ENCODE assay signal across 20 cellular contexts in genomic region chr15:78260489-78260888, GRCh38. TPM values are rescaled to one million over a fixed set of nuclear protein-coding genes. Genes with fewer than 3 reads are reported as not detected.
A peak's percentile ranks its signal among the peaks of the same experiment; 100 is the strongest.
DNase-seq lines count a peak whose midpoint lies in the region; ATAC-seq, FAIRE-seq and TF ChIP-seq lines count a peak whose summit lies in the region.
"Had no signal": no experiment of that assay in that cellular context is flagged by ENCODE, and none has a peak within 500 bp of the region (broad histone marks: within the 10 kb centered on the region; RNA-seq: fewer than 3 reads in every experiment).

No MANE protein-coding gene starts in this region.

- DNase-seq in dorsolateral prefrontal cortex (no peak), neural crest cell (ENCODE audit: low read depth, low spot score) (no peak), small intestine (no peak), HEK293T (ENCODE audit: extremely low spot score) (no peak), ascending aorta (ENCODE audit: low spot score in 2 of 2) (no peak)
- DNase-seq: CD4-positive, CD25-positive, alpha-beta regulatory T cell; DMS79; H9; NCI-H1105; NCI-H146; NCI-H2029; NCI-H226; NCI-H510A treated with DMSO at 0.1 percent for 48 hours; NCI-H748 treated with DMSO at 0.1 percent for 48 hours; SIG-M5; SK-N-SH had no signal

- CTCF ChIA-PET in HEK293T (lab: Yijun Ruan, JAX): interaction anchor here (0.8 kb wide), 1 partner anchor 39 kb away, joined by 3 read pairs; the partner anchor contains the start of gene SKIC8

- peaks cover 32% of the 10 kb centered on the region for H3K4me1 Mint-ChIP-seq in neural crest cell

- WGBS in small intestine, 3 donors: 62 to 67% (median 64%) methylated on average over 2 of the region's 2 CpGs

- H3K36me3 ChIP-seq in small intestine (ENCODE audit: control insufficient read depth in 2 of 2, insufficient read depth in 2 of 2, low read length in 2 of 2) (no peaks in the 10 kb centered on the region), ascending aorta (no peaks in the 10 kb centered on the region)

- H3K27me3 ChIP-seq in dorsolateral prefrontal cortex: no peaks in the 10 kb centered on the region
- no peaks in the 10 kb centered on the region for H3K27me3 ChIP-seq in small intestine (ENCODE audit: control insufficient read depth in 2 of 2, insufficient read depth in 2 of 2, low read length in 2 of 2)
- H3K27me3 ChIP-seq in ascending aorta: no peaks in the 10 kb centered on the region

- no peaks in the 10 kb centered on the region for H3K9me3 Mint-ChIP-seq in neural crest cell
- H3K9me3 Mint-ChIP-seq: H9 had no signal

- no peaks in the 10 kb centered on the region for H3K9me3 ChIP-seq in small intestine (ENCODE audit: control insufficient read depth, low read depth)
- no peaks in the 10 kb centered on the region for H3K9me3 ChIP-seq in ascending aorta
- H3K9me3 ChIP-seq: SK-N-SH had no signal

- no peak for ATAC-seq in HG03439 (IDR thresholded peaks at IDR 0.05; ENCODE audit: unreplicated experiment)

- H3K4me1 ChIP-seq in small intestine (ENCODE audit: control insufficient read depth in 2 of 2, insufficient read depth in 1 of 2, low read depth in 1 of 2, low read length in 1 of 2): peaks cover 0 to 5% of the 10 kb centered on the region in 2 donors
- H3K4me1 ChIP-seq in ascending aorta: peaks cover 2 to 8% of the 10 kb centered on the region in 2 donors

- H3K27ac ChIP-seq in VCaP (peak overlapping the region; percentile 97), dorsolateral prefrontal cortex (peak overlapping the region in 58 of 59 donors; percentile 1 to 92 (median 80)), small intestine (ENCODE audit: low read depth in 1 of 2, low read length in 1 of 2) (no peak overlapping the region), ascending aorta (no peak overlapping the region)
- H3K27ac ChIP-seq: KMS-11 had no signal

- no peaks in the 10 kb centered on the region for H3K27me3 Mint-ChIP-seq in neural crest cell (ENCODE audit: low read depth)

- TF ChIP-seq CTCF in VCaP (conservative IDR thresholded peaks at IDR 0.05) (no peak), dorsolateral prefrontal cortex (IDR thresholded peaks at IDR 0.05 in 54 of 56, conservative IDR thresholded peaks at IDR 0.05 in 2 of 56; ENCODE audit: low read depth in 1 of 56, partially characterized antibody in 56 of 56) (no peak), neural crest cell (conservative IDR thresholded peaks at IDR 0.05) (no peak), ascending aorta (IDR thresholded peaks at IDR 0.05) (no peak)

- no peak for FAIRE-seq in small intestine (lab: Jason Lieb, UNC)

- H3K36me3 Mint-ChIP-seq in neural crest cell (ENCODE audit: low read depth): no peaks in the 10 kb centered on the region
- H3K36me3 Mint-ChIP-seq: CD4-positive, CD25-positive, alpha-beta regulatory T cell had no signal

- H3K4me3 ChIP-seq in dorsolateral prefrontal cortex (no peak overlapping the region), small intestine (ENCODE audit: low read depth in 1 of 2, low read length in 2 of 2) (no peak overlapping the region), ascending aorta (no peak overlapping the region)

- POLR2A ChIA-PET in HEK293T (lab: Yijun Ruan, JAX): interaction anchor here (0.9 kb wide), 1 partner anchor 39 kb away, joined by 4 read pairs; the partner anchor contains the start of gene SKIC8

- H3K27ac Mint-ChIP-seq in neural crest cell (ENCODE audit: unreplicated experiment): peak overlapping the region; percentile 36
- H3K27ac Mint-ChIP-seq: CD4-positive, CD25-positive, alpha-beta regulatory T cell had no signal

- intact Hi-C loops in dorsolateral prefrontal cortex (cut with DNase I): no loop called here
- intact Hi-C loops in ascending aorta (cut with DNase I): no loop called here

- no peak overlapping the region for H3K4me3 Mint-ChIP-seq in neural crest cell
- H3K4me3 Mint-ChIP-seq: H9 had no signal

TF ChIP-seq in HEK293T, 16 proteins besides CTCF, POLR2A, EP300 and RAD21:
- TF ChIP-seq SP1 (IDR thresholded peaks at IDR 0.05): no peak

RNA-seq across cellular contexts. Expression of gene DNAJA4, which starts 3.9 kb away (rescaled TPM):
- total RNA-seq in dorsolateral prefrontal cortex (100 to 1,000 TPM in 49 of 120 experiments, 10 to 100 TPM in 71; 52.5 to 507 (median 97.1) TPM), neural crest cell (not detected in 2 replicates), ascending aorta (3.5 TPM)
- 10 to 100 TPM; 10.7 to 17.2 (median 12.7) TPM for polyA plus RNA-seq in small intestine
- total RNA-seq: HT1080 had no signal

RNA-seq across cellular contexts. Expression of gene ACSBG1, which starts 26.1 kb away (rescaled TPM):
- total RNA-seq in dorsolateral prefrontal cortex (100 to 1,000 TPM in 47 of 120 experiments, 10 to 100 TPM in 73; 48.0 to 276 (median 94.0) TPM), neural crest cell (4.9 and 5.5 TPM in 2 replicates), ascending aorta (not detected)
- under 1 TPM; 0.54 to 0.67 (median 0.55) TPM for polyA plus RNA-seq in small intestine

RNA-seq across cellular contexts. Expression of gene SKIC8, which starts 38.9 kb away (rescaled TPM):
- total RNA-seq in dorsolateral prefrontal cortex (10 to 100 TPM; 28.0 to 79.8 (median 56.5) TPM), neural crest cell (55.3 and 56.0 TPM in 2 replicates), ascending aorta (19.9 TPM)
- polyA plus RNA-seq in small intestine: 10 to 100 TPM; 45.9 to 68.0 (median 60.0) TPM

Comparison
In these comparisons a context has a peak if more than half of its experiments do, and no peak if none do; other contexts are left out.
1. H3K27ac ChIP-seq: peak in VCaP (single experiment) and dorsolateral prefrontal cortex (58 of 59); none in small intestine (0 of 2) and ascending aorta (0 of 2).
2. RNA of gene DNAJA4, which starts 3.9 kb away (total RNA-seq): 52.5 to 507 TPM in dorsolateral prefrontal cortex; 3.5 TPM in ascending aorta (single experiment) and not detected in neural crest cell; every median in the first group is over 10 times any median in the second.